Comparison of ENCODE assay signal across 16 cellular contexts in genomic region chr2:179297922-179298321, GRCh38. TPM values are rescaled to one million over a fixed set of nuclear protein-coding genes. Genes with fewer than 3 reads are reported as not detected.
DNase-seq lines count a peak whose midpoint lies in the region; ATAC-seq and TF ChIP-seq lines count a peak whose summit lies in the region.
"Had no signal": no experiment of that assay in that cellular context is flagged by ENCODE, and none has a peak within 500 bp of the region (broad histone marks: within the 10 kb centered on the region; RNA-seq: fewer than 3 reads in every experiment).

No MANE protein-coding gene starts in this region.

- H3K9me3 ChIP-seq in GM23248 (ENCODE audit: low read depth), result no peaks in the 10 kb centered on the region
- no peaks in the 10 kb centered on the region for H3K9me3 ChIP-seq in SK-N-MC (ENCODE audit: low read depth, low read length)

- no peak overlapping the region for H2AFZ ChIP-seq in GM23248

- H3K9me2 ChIP-seq in GM23248 (ENCODE audit: insufficient read depth), result no peaks in the 10 kb centered on the region

- H3K27me3 ChIP-seq in GM23248 (replicated peaks; ENCODE audit: insufficient read depth) (no peaks in the 10 kb centered on the region), foreskin keratinocyte (no peaks in the 10 kb centered on the region)
- H3K27me3 ChIP-seq: BLaER1 had no signal

- no peak for TF ChIP-seq CTCF in foreskin keratinocyte (conservative IDR thresholded peaks at IDR 0.05)

- WGBS in GM23248 (ENCODE audit: low coverage in 1 of 2, low lambda C conversion rate in 2 of 2, missing lambda C conversion rate in 2 of 2), 2 experiments, result 69 to 72% methylated on average over 3 of the region's 3 CpGs

- in situ Hi-C loops in GM23248 (cut with MboI), result no loop called here

- H3K4me1 ChIP-seq in GM23248 (ENCODE audit: insufficient read depth), result no peaks in the 10 kb centered on the region
- no peaks in the 10 kb centered on the region for H3K4me1 ChIP-seq in foreskin keratinocyte
- H3K4me1 ChIP-seq: BLaER1 had no signal

- peak; percentile 79 for ATAC-seq in foreskin keratinocyte
- ATAC-seq in HG03159 (IDR thresholded peaks at IDR 0.05; ENCODE audit: unreplicated experiment), result no peak
- no peak for ATAC-seq in GM18907 (IDR thresholded peaks at IDR 0.05; ENCODE audit: unreplicated experiment)

- H3K79me2 ChIP-seq in GM23248 (ENCODE audit: insufficient read depth), result no peaks in the 10 kb centered on the region

- H3K36me3 ChIP-seq in GM23248 (ENCODE audit: low read depth), result no peaks in the 10 kb centered on the region
- no peaks in the 10 kb centered on the region for H3K36me3 ChIP-seq in SK-N-MC (ENCODE audit: insufficient read depth, low read length)
- H3K36me3 ChIP-seq: BLaER1 had no signal

- no peak overlapping the region for H3K9ac ChIP-seq in GM23248
- H3K9ac ChIP-seq in SK-N-MC (ENCODE audit: insufficient read length), result no peak overlapping the region
- H3K9ac ChIP-seq: BLaER1 had no signal

- no peak overlapping the region for H3K27ac ChIP-seq in GM23248
- peak overlapping the region; percentile 76 for H3K27ac ChIP-seq in SK-N-MC
- H3K27ac ChIP-seq in foreskin keratinocyte, result no peak overlapping the region
- H3K27ac ChIP-seq: BLaER1, HL-60 had no signal

- H3K4me3 ChIP-seq in GM23248 (no peak overlapping the region), SK-N-MC (peak overlapping the region; percentile 50)
- H3K4me3 ChIP-seq: BLaER1 had no signal

- H3K4me2 ChIP-seq in GM23248 (ENCODE audit: unreplicated experiment), result no peak overlapping the region
- H3K4me2 ChIP-seq: BLaER1 had no signal

- DNase-seq in COLO829 (ENCODE audit: low spot score) (peak; percentile 13), GM23248 (peak; percentile 1), SK-N-MC (ENCODE audit: low read depth, low spot score) (no peak), foreskin keratinocyte (peak; percentile 6 to 49), T1000 (lab: John Stamatoyannopoulos, UW) (no peak), NCI-H2029 (lab: John Stamatoyannopoulos, UW) (no peak)
- DNase-seq: 8988T; AML-193; CD8-positive, alpha-beta memory T cell; DMS53; HCEC 1CT; HFFc6 had no signal

- no peaks in the 10 kb centered on the region for H4K20me1 ChIP-seq in GM23248 (ENCODE audit: insufficient read depth)
- H4K20me1 ChIP-seq: BLaER1 had no signal

- no peaks in the 10 kb centered on the region for H3F3A ChIP-seq in GM23248 (ENCODE audit: insufficient read depth)

RNA-seq across cellular contexts. Expression of gene SESTD1, which starts 33.3 kb away (rescaled TPM):
- total RNA-seq in GM23248 (2014; rRNA removed; shearing (Covaris generic)), result 22.5 and 28.3 TPM in 2 replicates
- polyA plus RNA-seq in GM23248 (2016; fragmentation: Nextera tagmentation; extraction: Ambion mirVana) (71.1 and 77.1 TPM in 2 replicates), foreskin keratinocyte (5.8 and 6.4 TPM in 2 replicates)
- 15.2 and 23.2 TPM in 2 replicates for total RNA-seq in foreskin keratinocyte

Comparison
In these comparisons a context has a peak if more than half of its experiments do, and no peak if none do; other contexts are left out.
1. DNase-seq: peak in COLO829 (single experiment), GM23248 (single experiment) and foreskin keratinocyte (2 of 2); none in SK-N-MC (single experiment), T1000 (single experiment) and NCI-H2029 (single experiment).